ENCODE assay signal across 1 cellular context in the genomic region with DNA sequence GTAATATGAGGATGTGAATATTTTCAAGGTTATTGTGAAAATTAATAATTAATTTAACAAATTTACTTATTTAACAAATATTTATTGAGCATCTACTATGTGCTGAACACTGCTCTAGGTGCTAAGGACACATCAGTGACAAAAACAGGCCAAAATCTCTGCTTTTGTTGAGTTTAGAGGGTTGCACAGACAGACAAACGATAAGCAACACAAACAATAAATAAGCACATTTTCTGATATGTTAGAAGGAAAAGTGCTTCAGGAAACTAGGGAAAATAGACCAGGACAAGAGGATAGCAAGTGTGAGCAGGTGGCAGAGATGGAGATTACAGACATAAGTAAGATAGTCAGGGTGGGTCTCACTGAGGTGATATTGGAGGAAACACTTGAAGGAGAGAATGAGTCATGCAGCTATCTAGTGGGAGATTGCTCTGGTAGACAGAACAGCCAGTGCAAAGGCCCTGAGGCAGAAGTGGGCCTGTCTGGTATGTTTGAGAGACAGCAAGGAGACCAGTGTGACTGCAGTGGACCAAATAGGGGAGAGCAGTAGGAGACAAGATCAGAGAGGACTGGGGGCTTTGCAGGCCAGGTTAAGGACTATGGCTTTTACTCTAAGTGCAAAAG.
TF ChIP-seq lines count a peak whose summit lies in the region.

No MANE protein-coding gene starts in this region.

TF ChIP-seq in H1, 55 proteins besides CTCF, POLR2A, EP300 and RAD21:
- TF ChIP-seq SIRT6 (IDR thresholded peaks at IDR 0.05; ENCODE audit: low read length) (no peak), KDM1A (IDR thresholded peaks at IDR 0.05; ENCODE audit: borderline replicate concordance, low read length) (peak; percentile 42; the same call in 1 of the 2 replicates)
